In genomic region chr21:39385299-39386145, GRCh38 we compare ENCODE assay signal across 8 cellular contexts. TPM values are rescaled to one million over a fixed set of nuclear protein-coding genes. Genes with fewer than 3 reads are reported as not detected.
DNase-seq lines count a peak whose midpoint lies in the region; ATAC-seq and TF ChIP-seq lines count a peak whose summit lies in the region.

No MANE protein-coding gene starts in this region.

- H2AFZ ChIP-seq in osteoblast (ENCODE audit: low read length) = peak overlapping the region; percentile 88

- H3K9me3 ChIP-seq in osteoblast (ENCODE audit: low read depth, low read length) = no peaks in the 10 kb centered on the region
- no peaks in the 10 kb centered on the region for H3K9me3 ChIP-seq in thoracic aorta

- peak overlapping the region; percentile 94 for H3K4me2 ChIP-seq in osteoblast (ENCODE audit: insufficient read depth, low read length)

- in situ Hi-C loops in KBM-7 (cut with MboI; ENCODE audit: low pct_unique_long_range_greater_than_20kb, low sequenced_read_pairs) = no loop called here

- DNase-seq in NOMO-1 treated with DMSO at 0.1 percent for 48 hours (lab: John Stamatoyannopoulos, UW; ENCODE audit: unreplicated experiment) (peak; percentile 47), fibroblast of the conjunctiva (ENCODE audit: low read depth) (peak; percentile 77), osteoblast (ENCODE audit: insufficient read length, low spot score, missing footprints) (peak; percentile 91), thoracic aorta (ENCODE audit: low spot score) (no peak), KBM-7 (no peak)
- peak; percentile 24 for DNase-seq in activated T-helper 9 cell treated with anti-CD3 and anti-CD28 coated beads, Interleukin-2, amount 50 U/mL, for 16 hours (ENCODE audit: low read depth)

- peaks cover 60% of the 10 kb centered on the region for H3K79me2 ChIP-seq in osteoblast (ENCODE audit: insufficient read depth, low read length)

- peaks cover 39% of the 10 kb centered on the region for H3K4me1 ChIP-seq in osteoblast (ENCODE audit: insufficient read depth, low read length)
- H3K4me1 ChIP-seq in thoracic aorta (ENCODE audit: control insufficient read depth in 1 of 2, low read depth in 2 of 2) = peaks cover 19 to 52% of the 10 kb centered on the region in 2 donors

- H3K27me3 ChIP-seq in osteoblast (ENCODE audit: insufficient read depth, low read length) = no peaks in the 10 kb centered on the region
- H3K27me3 ChIP-seq in thoracic aorta (replicated peaks; ENCODE audit: insufficient read depth) = no peaks in the 10 kb centered on the region

- TF ChIP-seq CTCF in osteoblast (IDR thresholded peaks at IDR 0.05; ENCODE audit: extremely low read depth, low read depth, low read length) = no peak
- no peak for TF ChIP-seq CTCF in thoracic aorta (IDR thresholded peaks at IDR 0.05)

- H4K20me1 ChIP-seq in osteoblast (ENCODE audit: insufficient read depth, low read length) = peaks cover 11% of the 10 kb centered on the region

- H3K4me3 ChIP-seq in osteoblast (ENCODE audit: insufficient read depth, low read length) (peak overlapping the region; percentile 71), thoracic aorta (peak overlapping the region; percentile 70)

- H3K27ac ChIP-seq in osteoblast (ENCODE audit: low read depth, low read length) (peak overlapping the region; percentile 71), thoracic aorta (peak overlapping the region in 1 of 2 donors; percentile 72)

- H3K36me3 ChIP-seq in osteoblast (ENCODE audit: insufficient read depth, low read length) (no peaks in the 10 kb centered on the region), thoracic aorta (no peaks in the 10 kb centered on the region)

- ATAC-seq in GM19452 (IDR thresholded peaks at IDR 0.05; ENCODE audit: unreplicated experiment) = peak; percentile 44
- no peak for ATAC-seq in thoracic aorta (ENCODE audit: insufficient number of reproducible peaks, low FRiP score, low read depth)
- no peak for ATAC-seq in HG03342 (IDR thresholded peaks at IDR 0.05; ENCODE audit: unreplicated experiment)

RNA-seq across cellular contexts. Expression of gene HMGN1, which starts 36.6 kb away (rescaled TPM):
- 130 and 154 TPM in 2 replicates for total RNA-seq in osteoblast
- total RNA-seq in thoracic aorta = 10 to 100 TPM; 32.0 to 65.2 TPM

Comparison
In these comparisons a context has a peak if more than half of its experiments do, and no peak if none do; other contexts are left out.
1. DNase-seq: peak in NOMO-1 treated with DMSO at 0.1 percent for 48 hours (single experiment), activated T-helper 9 cell treated with anti-CD3 and anti-CD28 coated beads, Interleukin-2, amount 50 U/mL, for 16 hours (single experiment), fibroblast of the conjunctiva (single experiment) and osteoblast (single experiment); none in thoracic aorta (single experiment) and KBM-7 (single experiment).